Comparison of ENCODE assay signal across 15 cellular contexts in the genomic region with DNA sequence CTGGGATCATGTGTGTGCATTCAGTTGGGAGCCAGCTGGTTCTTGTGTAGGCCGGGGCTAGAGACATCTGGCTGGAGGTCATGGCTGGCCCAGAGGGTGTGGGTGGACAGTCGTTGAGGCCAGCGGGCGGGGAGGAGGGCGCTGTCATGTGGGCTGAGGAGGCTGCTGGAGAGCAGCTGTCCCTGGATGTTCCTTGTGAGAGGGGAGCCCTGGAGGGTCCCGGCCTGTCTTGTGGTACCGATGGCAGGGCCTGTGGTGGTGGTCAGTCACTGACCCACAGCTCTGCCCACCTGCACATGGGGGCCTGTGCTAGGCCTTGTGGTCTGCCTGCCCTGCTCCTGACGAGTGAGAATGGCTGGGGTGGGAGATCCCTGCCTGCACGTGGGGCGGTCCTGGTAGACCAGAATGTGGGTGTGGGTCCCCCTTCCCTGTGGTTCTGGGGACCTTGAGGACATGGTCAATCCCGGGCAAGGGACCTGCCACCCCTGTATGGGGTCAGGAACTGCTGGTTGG. TPM values are rescaled to one million over a fixed set of nuclear protein-coding genes. Genes with fewer than 3 reads are reported as not detected.
A peak's percentile ranks its signal among the peaks of the same experiment; 100 is the strongest.
DNase-seq lines count a peak whose midpoint lies in the region; ATAC-seq lines count a peak whose summit lies in the region.
"Had no signal": no experiment of that assay in that cellular context is flagged by ENCODE, and none has a peak within 500 bp of the region (broad histone marks: within the 10 kb centered on the region; RNA-seq: fewer than 3 reads in every experiment).

No MANE protein-coding gene starts in this region.

- no peak for DNase-seq in activated T-cell treated with anti-CD3 and anti-CD28 coated beads, Interleukin-2, amount 50 U/mL, for 72 hours
- no peak for DNase-seq in activated T-cell treated with anti-CD3 and anti-CD28 coated beads for 4 hours
- DNase-seq in RPMI7951 (ENCODE audit: low read depth), result peak; percentile 35
- DNase-seq in central memory CD8-positive, alpha-beta T cell (ENCODE audit: low spot score in 2 of 2), result no peak
- no peak for DNase-seq in trophoblast cell
- DNase-seq in AG08395 (ENCODE audit: low spot score), result no peak
- DNase-seq: GF-D8, left cardiac atrium, NCI-H2107, NCI-H526 treated with DMSO at 0.1 percent for 48 hours, PC-9, posterior cingulate gyrus had no signal

- H3K27ac Mint-ChIP-seq in activated T-cell treated with anti-CD3 and anti-CD28 coated beads, Interleukin-2, amount 50 U/mL, for 72 hours, result peak overlapping the region; percentile 74
- H3K27ac Mint-ChIP-seq in central memory CD8-positive, alpha-beta T cell (ENCODE audit: low read depth), result peak overlapping the region; percentile 77

- no peak for ATAC-seq in activated T-cell treated with anti-CD3 and anti-CD28 coated beads, Interleukin-2, amount 50 U/mL, for 72 hours (replicated peaks in 1 of 2)
- no peak for ATAC-seq in central memory CD8-positive, alpha-beta T cell (replicated peaks; ENCODE audit: extremely low read depth, poor library complexity, severe bottlenecking)
- ATAC-seq in HG03097 (IDR thresholded peaks at IDR 0.05; ENCODE audit: low FRiP score, unreplicated experiment) (no peak), HG03139 (IDR thresholded peaks at IDR 0.05; ENCODE audit: unreplicated experiment) (no peak)

- no peak overlapping the region for H2BK120ac ChIP-seq in trophoblast cell (ENCODE audit: insufficient read depth, low read length, poor library complexity)

- H2BK12ac ChIP-seq in trophoblast cell (ENCODE audit: low read length), result no peak overlapping the region

- H3K27ac ChIP-seq in trophoblast cell (ENCODE audit: low read depth, low read length), result no peak overlapping the region
- H3K27ac ChIP-seq: PC-9 had no signal

- H2BK5ac ChIP-seq in trophoblast cell (ENCODE audit: low read depth, low read length, poor library complexity), result no peak overlapping the region

- H3K9me3 ChIP-seq in trophoblast cell (ENCODE audit: insufficient read depth, low read depth, low read length), result no peaks in the 10 kb centered on the region

- no peaks in the 10 kb centered on the region for H3K27me3 Mint-ChIP-seq in activated T-cell treated with anti-CD3 and anti-CD28 coated beads, Interleukin-2, amount 50 U/mL, for 72 hours (ENCODE audit: low read depth)
- no peaks in the 10 kb centered on the region for H3K27me3 Mint-ChIP-seq in central memory CD8-positive, alpha-beta T cell

- H3K9me3 Mint-ChIP-seq in activated T-cell treated with anti-CD3 and anti-CD28 coated beads, Interleukin-2, amount 50 U/mL, for 72 hours, result no peaks in the 10 kb centered on the region
- H3K9me3 Mint-ChIP-seq in central memory CD8-positive, alpha-beta T cell, result no peaks in the 10 kb centered on the region
- H3K9me3 Mint-ChIP-seq: brain had no signal

- H4K8ac ChIP-seq in trophoblast cell (ENCODE audit: low read depth, low read length), result no peak overlapping the region

- no peak overlapping the region for H2AK5ac ChIP-seq in trophoblast cell (ENCODE audit: low read length)

- peaks cover 45 to 50% of the 10 kb centered on the region in 2 experiments for H3K36me3 ChIP-seq in trophoblast cell (ENCODE audit: control insufficient read depth in 1 of 2, insufficient read depth in 2 of 2, low read length in 2 of 2)

- WGBS in trophoblast cell (ENCODE audit: extremely low coverage, insufficient coverage, insufficient read length), result no CpG with 5 or more reads among the region's 11 CpGs

- peaks cover 26 to 28% of the 10 kb centered on the region in 2 experiments for H3K4me1 ChIP-seq in trophoblast cell (ENCODE audit: control insufficient read depth in 1 of 2, insufficient read depth in 2 of 2, low read length in 2 of 2)

- H3K4me2 ChIP-seq in trophoblast cell (ENCODE audit: low read length), result no peak overlapping the region
- H3K4me2 ChIP-seq: PC-9 had no signal

- H3K79me2 ChIP-seq in trophoblast cell (ENCODE audit: control insufficient read depth, insufficient read depth, low read length, poor library complexity), result no peaks in the 10 kb centered on the region

- no peak overlapping the region for H3K23ac ChIP-seq in trophoblast cell (ENCODE audit: low read length)

- peaks cover 0 to 14% of the 10 kb centered on the region in 2 donors for H3K36me3 Mint-ChIP-seq in activated T-cell treated with anti-CD3 and anti-CD28 coated beads, Interleukin-2, amount 50 U/mL, for 72 hours (ENCODE audit: insufficient read depth in 2 of 2)
- H3K36me3 Mint-ChIP-seq in central memory CD8-positive, alpha-beta T cell (ENCODE audit: insufficient read depth), result peaks cover 37% of the 10 kb centered on the region

- no peak overlapping the region for H3K18ac ChIP-seq in trophoblast cell (ENCODE audit: low read length)

- no peak overlapping the region for H4K12ac ChIP-seq in trophoblast cell (ENCODE audit: low read depth, low read length)

- peaks cover 4% of the 10 kb centered on the region for H3K79me1 ChIP-seq in trophoblast cell (ENCODE audit: low read length)

- H3K9ac ChIP-seq in trophoblast cell (ENCODE audit: low read length), result no peak overlapping the region

- H2AFZ ChIP-seq in trophoblast cell (ENCODE audit: insufficient read depth, low read length, poor library complexity), result no peak overlapping the region
- H2AFZ ChIP-seq: PC-9 had no signal

- peak overlapping the region; percentile 85 to 88 for H3K4me3 Mint-ChIP-seq in activated T-cell treated with anti-CD3 and anti-CD28 coated beads, Interleukin-2, amount 50 U/mL, for 72 hours
- peak overlapping the region; percentile 70 for H3K4me3 Mint-ChIP-seq in central memory CD8-positive, alpha-beta T cell
- H3K4me3 Mint-ChIP-seq: brain had no signal

- H3K14ac ChIP-seq in trophoblast cell (ENCODE audit: low read length), result no peak overlapping the region

- no peak overlapping the region for H4K91ac ChIP-seq in trophoblast cell (ENCODE audit: low read depth, low read length)

- no peak overlapping the region for H3K4ac ChIP-seq in trophoblast cell (ENCODE audit: low read depth, low read length)

- peak overlapping the region; percentile 7 for H3K4me3 ChIP-seq in trophoblast cell (ENCODE audit: low read depth, low read length)
- H3K4me3 ChIP-seq: PC-9 had no signal

- peaks cover 50% of the 10 kb centered on the region for H3K4me1 Mint-ChIP-seq in activated T-cell treated with anti-CD3 and anti-CD28 coated beads, Interleukin-2, amount 50 U/mL, for 72 hours (ENCODE audit: low read depth)
- peaks cover 51% of the 10 kb centered on the region for H3K4me1 Mint-ChIP-seq in central memory CD8-positive, alpha-beta T cell

- no peaks in the 10 kb centered on the region for H3K27me3 ChIP-seq in trophoblast cell (ENCODE audit: insufficient read depth, low read length)

RNA-seq across cellular contexts. Expression of a gene that starts 1.9 kb away (rescaled TPM):
- total RNA-seq in activated T-cell treated with anti-CD3 and anti-CD28 coated beads, Interleukin-2, amount 50 U/mL, for 72 hours, result 10 to 100 TPM; 28.6 to 35.6 TPM
- 0.36 and 1.7 TPM in 2 replicates for total RNA-seq in RPMI7951 (2014; rRNA removed; shearing (Covaris generic))
- 0.70 and 0.87 TPM in 2 replicates for polyA plus RNA-seq in trophoblast cell (2013)

RNA-seq across cellular contexts. Expression of a gene that starts 15.4 kb away (rescaled TPM):
- total RNA-seq in activated T-cell treated with anti-CD3 and anti-CD28 coated beads, Interleukin-2, amount 50 U/mL, for 72 hours, result under 1 TPM; 0.46 to 0.72 TPM
- 0.12 and 0.20 TPM in 2 replicates for total RNA-seq in RPMI7951 (2014; rRNA removed; shearing (Covaris generic))
- 0.58 and 0.89 TPM in 2 replicates for polyA plus RNA-seq in trophoblast cell (2013)
- total RNA-seq: PC-9 had no signal

RNA-seq across cellular contexts. Expression of a gene that starts 29.0 kb away (rescaled TPM):
- 10 to 100 TPM; 55.5 to 61.6 TPM for total RNA-seq in activated T-cell treated with anti-CD3 and anti-CD28 coated beads, Interleukin-2, amount 50 U/mL, for 72 hours
- 28.2 and 34.2 TPM in 2 replicates for total RNA-seq in RPMI7951 (2014; rRNA removed; shearing (Covaris generic))
- 55.8 and 60.4 TPM in 2 replicates for polyA plus RNA-seq in trophoblast cell (2013)

RNA-seq across cellular contexts. Expression of a gene that starts 45.3 kb away (rescaled TPM):
- total RNA-seq in activated T-cell treated with anti-CD3 and anti-CD28 coated beads, Interleukin-2, amount 50 U/mL, for 72 hours, result 10 to 100 TPM; 38.1 to 40.0 TPM
- total RNA-seq in RPMI7951 (2014; rRNA removed; shearing (Covaris generic)), result 18.9 and 22.0 TPM in 2 replicates
- polyA plus RNA-seq in trophoblast cell (2013), result 7.5 and 8.3 TPM in 2 replicates

RNA-seq across cellular contexts. Expression of a gene that starts 45.8 kb away (rescaled TPM):
- 1 to 10 TPM; 1.3 to 1.7 TPM for total RNA-seq in activated T-cell treated with anti-CD3 and anti-CD28 coated beads, Interleukin-2, amount 50 U/mL, for 72 hours
- 0.29 and 0.84 TPM in 2 replicates for total RNA-seq in RPMI7951 (2014; rRNA removed; shearing (Covaris generic))
- 1.1 and 1.4 TPM in 2 replicates for polyA plus RNA-seq in trophoblast cell (2013)

Comparison
In these comparisons a context has a peak if more than half of its experiments do, and no peak if none do; other contexts are left out.
1. RNA of a gene that starts 1.9 kb away (total RNA-seq): 28.6 to 35.6 TPM in activated T-cell treated with anti-CD3 and anti-CD28 coated beads, Interleukin-2, amount 50 U/mL, for 72 hours; 0.36 to 1.7 TPM in RPMI7951; every median in the first group is over 10 times any median in the second.